Comparison of ENCODE assay signal across 16 cellular contexts in genomic region chr12:80580254-80580653, GRCh38.
A peak's percentile ranks its signal among the peaks of the same experiment; 100 is the strongest.
DNase-seq lines count a peak whose midpoint lies in the region; ATAC-seq and TF ChIP-seq lines count a peak whose summit lies in the region.
"Had no signal": no experiment of that assay in that cellular context is flagged by ENCODE, and none has a peak within 500 bp of the region (broad histone marks: within the 10 kb centered on the region; RNA-seq: fewer than 3 reads in every experiment).

No MANE protein-coding gene starts in this region.

- H3K9me3 ChIP-seq in SK-N-MC (ENCODE audit: low read depth, low read length) (no peaks in the 10 kb centered on the region), fibroblast of lung (ENCODE audit: control insufficient read depth, insufficient read depth, low read depth, low read length) (no peaks in the 10 kb centered on the region)

- intact Hi-C loops in activated T-helper 1 cell treated with anti-CD3 and anti-CD28 coated beads, Interleukin-12 subunit alpha, Interleukin-12 subunit beta, Interleukin-2, Interleukin-4 antibody, amounts not matched to agents 30 ng/mL and 10 ng/mL and 1 ng/mL, durations not matched to agents 14 hours and 24 hours and 36 hours (cut with micrococcal nuclease), result no loop called here

- H3K27me3 ChIP-seq in fibroblast of lung (ENCODE audit: control insufficient read depth, insufficient read depth, low read length), result no peaks in the 10 kb centered on the region

- no peak for ATAC-seq in GM19035 (IDR thresholded peaks at IDR 0.05; ENCODE audit: unreplicated experiment)
- ATAC-seq: activated CD8-positive, alpha-beta T cell treated with anti-CD3 and anti-CD28 coated beads for 36 hours had no signal

- peak overlapping the region; percentile 62 for H3K4me2 ChIP-seq in fibroblast of lung (ENCODE audit: extremely low read depth, insufficient read depth, low read length)

- no peaks in the 10 kb centered on the region for H3K36me3 Mint-ChIP-seq in activated T-helper 1 cell treated with anti-CD3 and anti-CD28 coated beads, Interleukin-12 subunit alpha, Interleukin-12 subunit beta, Interleukin-2, Interleukin-4 antibody, amounts not matched to agents 30 ng/mL and 10 ng/mL and 1 ng/mL, durations not matched to agents 14 hours and 24 hours and 36 hours (ENCODE audit: low read depth)
- H3K36me3 Mint-ChIP-seq: activated naive CD4-positive, alpha-beta T cell treated with anti-CD3 and anti-CD28 coated beads, Interleukin-2, amount 10 ng/mL, durations not matched to agents 7 days and 5 days had no signal

- DNase-seq in GM04503 (ENCODE audit: low read depth), result peak; percentile 95
- DNase-seq in SK-N-MC (ENCODE audit: low read depth, low spot score), result peak; percentile 82
- peak; percentile 95 to 97 for DNase-seq in fibroblast of lung (ENCODE audit: low read depth in 2 of 2)
- peak; percentile 52 for DNase-seq in retinal pigment epithelial cell (ENCODE audit: low read depth)
- DNase-seq in NCI-H2227 treated with DMSO at 0.1 percent for 48 hours (lab: John Stamatoyannopoulos, UW), result no peak
- no peak for DNase-seq in activated CD8-positive, alpha-beta memory T cell treated with anti-CD3 and anti-CD28 coated beads, Interleukin-2, amount 50 U/mL, for 48 hours
- no peak for DNase-seq in activated T-helper 1 cell treated with anti-CD3 and anti-CD28 coated beads, Interleukin-12 subunit alpha, Interleukin-12 subunit beta, Interleukin-2, Interleukin-4 antibody, amounts not matched to agents 30 ng/mL and 10 ng/mL and 1 ng/mL, durations not matched to agents 14 hours and 24 hours and 36 hours (ENCODE audit: low spot score)
- DNase-seq: activated CD8-positive, alpha-beta T cell treated with anti-CD3 and anti-CD28 coated beads for 36 hours; activated naive CD4-positive, alpha-beta T cell treated with anti-CD3 and anti-CD28 coated beads, Interleukin-2, amount 10 ng/mL, durations not matched to agents 7 days and 5 days; dermis blood vessel endothelial cell; H9; head of caudate nucleus; NCI-H187; posterior cingulate gyrus; stimulated activated CD4-positive, alpha-beta T cell treated with anti-CD3 and anti-CD28 coated beads, Interleukin-4, amount 100 ng/mL, for 1 hour had no signal

- no peak overlapping the region for H2AFZ ChIP-seq in fibroblast of lung (ENCODE audit: low read length)

- H3K27ac ChIP-seq in SK-N-MC (peak overlapping the region; percentile 96), fibroblast of lung (ENCODE audit: insufficient read depth, low read length) (peak overlapping the region; percentile 90)

- TF ChIP-seq CTCF in fibroblast of lung (conservative IDR thresholded peaks at IDR 0.05 in 1 of 2, IDR thresholded peaks at IDR 0.05 in 1 of 2; ENCODE audit: low read depth in 1 of 2, low read length in 2 of 2) (no peak), retinal pigment epithelial cell (conservative IDR thresholded peaks at IDR 0.05; ENCODE audit: low read depth, low read length) (no peak)

- H3K36me3 ChIP-seq in SK-N-MC (ENCODE audit: insufficient read depth, low read length) (no peaks in the 10 kb centered on the region), fibroblast of lung (ENCODE audit: control insufficient read depth, insufficient read depth, low read length) (no peaks in the 10 kb centered on the region)

- H3K4me3 Mint-ChIP-seq in activated T-helper 1 cell treated with anti-CD3 and anti-CD28 coated beads, Interleukin-12 subunit alpha, Interleukin-12 subunit beta, Interleukin-2, Interleukin-4 antibody, amounts not matched to agents 30 ng/mL and 10 ng/mL and 1 ng/mL, durations not matched to agents 14 hours and 24 hours and 36 hours, result no peak overlapping the region
- H3K4me3 Mint-ChIP-seq: activated CD8-positive, alpha-beta T cell treated with anti-CD3 and anti-CD28 coated beads for 36 hours; activated naive CD4-positive, alpha-beta T cell treated with anti-CD3 and anti-CD28 coated beads, Interleukin-2, amount 10 ng/mL, durations not matched to agents 7 days and 5 days; H9 had no signal

- H3K9me3 Mint-ChIP-seq in activated T-helper 1 cell treated with anti-CD3 and anti-CD28 coated beads, Interleukin-12 subunit alpha, Interleukin-12 subunit beta, Interleukin-2, Interleukin-4 antibody, amounts not matched to agents 30 ng/mL and 10 ng/mL and 1 ng/mL, durations not matched to agents 14 hours and 24 hours and 36 hours, result no peaks in the 10 kb centered on the region
- H3K9me3 Mint-ChIP-seq: H9 had no signal

- no peaks in the 10 kb centered on the region for H3K27me3 Mint-ChIP-seq in activated T-helper 1 cell treated with anti-CD3 and anti-CD28 coated beads, Interleukin-12 subunit alpha, Interleukin-12 subunit beta, Interleukin-2, Interleukin-4 antibody, amounts not matched to agents 30 ng/mL and 10 ng/mL and 1 ng/mL, durations not matched to agents 14 hours and 24 hours and 36 hours (ENCODE audit: insufficient read depth)
- H3K27me3 Mint-ChIP-seq: activated CD8-positive, alpha-beta T cell treated with anti-CD3 and anti-CD28 coated beads for 36 hours; activated naive CD4-positive, alpha-beta T cell treated with anti-CD3 and anti-CD28 coated beads, Interleukin-2, amount 10 ng/mL, durations not matched to agents 7 days and 5 days had no signal

- H3K4me3 ChIP-seq in SK-N-MC (peak overlapping the region; percentile 47), fibroblast of lung (replicated peaks in 1 of 4; ENCODE audit: control extremely low read depth in 1 of 4, insufficient read depth in 1 of 4, low read depth in 3 of 4, low read length in 4 of 4) (peak overlapping the region in 2 of 4 experiments; percentile 12 to 75), retinal pigment epithelial cell (ENCODE audit: low read length) (no peak overlapping the region)

- H3K4me1 Mint-ChIP-seq in activated T-helper 1 cell treated with anti-CD3 and anti-CD28 coated beads, Interleukin-12 subunit alpha, Interleukin-12 subunit beta, Interleukin-2, Interleukin-4 antibody, amounts not matched to agents 30 ng/mL and 10 ng/mL and 1 ng/mL, durations not matched to agents 14 hours and 24 hours and 36 hours (ENCODE audit: low read depth), result no peaks in the 10 kb centered on the region
- H3K4me1 Mint-ChIP-seq: activated naive CD4-positive, alpha-beta T cell treated with anti-CD3 and anti-CD28 coated beads, Interleukin-2, amount 10 ng/mL, durations not matched to agents 7 days and 5 days; H9 had no signal

- H4K20me1 ChIP-seq in fibroblast of lung (ENCODE audit: control insufficient read depth, extremely low read depth, insufficient read depth, low read length), result no peaks in the 10 kb centered on the region

- no peak overlapping the region for H3K27ac Mint-ChIP-seq in activated T-helper 1 cell treated with anti-CD3 and anti-CD28 coated beads, Interleukin-12 subunit alpha, Interleukin-12 subunit beta, Interleukin-2, Interleukin-4 antibody, amounts not matched to agents 30 ng/mL and 10 ng/mL and 1 ng/mL, durations not matched to agents 14 hours and 24 hours and 36 hours
- H3K27ac Mint-ChIP-seq: activated CD8-positive, alpha-beta T cell treated with anti-CD3 and anti-CD28 coated beads for 36 hours; activated naive CD4-positive, alpha-beta T cell treated with anti-CD3 and anti-CD28 coated beads, Interleukin-2, amount 10 ng/mL, durations not matched to agents 7 days and 5 days; H9 had no signal

- no peaks in the 10 kb centered on the region for H3K79me2 ChIP-seq in fibroblast of lung (ENCODE audit: control insufficient read depth, insufficient read depth, low read length)

- H3K9ac ChIP-seq in SK-N-MC (ENCODE audit: insufficient read length) (peak overlapping the region; percentile 42), fibroblast of lung (ENCODE audit: insufficient read depth, low read length) (no peak overlapping the region)

- H3K4me1 ChIP-seq in fibroblast of lung (ENCODE audit: control insufficient read depth, extremely low read depth, insufficient read depth, low read length), result peaks cover 15% of the 10 kb centered on the region

Comparison
In these comparisons a context has a peak if more than half of its experiments do, and no peak if none do; other contexts are left out.
1. DNase-seq: peak in GM04503 (single experiment), SK-N-MC (single experiment), fibroblast of lung (2 of 2) and retinal pigment epithelial cell (single experiment); none in NCI-H2227 treated with DMSO at 0.1 percent for 48 hours (single experiment), activated CD8-positive, alpha-beta memory T cell treated with anti-CD3 and anti-CD28 coated beads, Interleukin-2, amount 50 U/mL, for 48 hours (single experiment) and activated T-helper 1 cell treated with anti-CD3 and anti-CD28 coated beads, Interleukin-12 subunit alpha, Interleukin-12 subunit beta, Interleukin-2, Interleukin-4 antibody, amounts not matched to agents 30 ng/mL and 10 ng/mL and 1 ng/mL, durations not matched to agents 14 hours and 24 hours and 36 hours (single experiment).